In the genomic region with DNA sequence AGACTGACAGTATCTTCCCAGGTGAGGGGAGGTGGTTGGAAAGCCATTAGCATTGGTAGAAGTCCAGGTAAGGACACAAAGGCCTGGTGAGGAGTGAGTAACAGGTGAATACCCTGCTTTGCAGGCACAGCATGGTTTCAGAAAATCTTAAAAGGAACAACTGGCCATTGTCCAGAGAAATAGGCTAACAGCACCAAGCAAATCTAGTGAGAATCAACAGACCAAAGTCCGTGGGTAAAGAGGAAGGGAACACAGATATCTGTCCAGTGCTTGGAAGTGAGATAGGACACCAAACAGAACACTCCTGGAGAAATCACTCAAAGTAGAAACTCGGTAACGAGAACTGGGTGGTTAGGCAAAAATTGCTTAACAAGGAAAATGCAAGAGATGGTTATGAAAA, we compare ENCODE assay signal across 38 cellular contexts.
"Had no signal": no experiment of that assay in that cellular context is flagged by ENCODE, and none has a peak within 500 bp of the region (broad histone marks: within the 10 kb centered on the region; RNA-seq: fewer than 3 reads in every experiment).

No MANE protein-coding gene starts in this region.

- H3K36me3 Mint-ChIP-seq: activated naive CD4-positive, alpha-beta T cell treated with anti-CD3 and anti-CD28 coated beads, Interleukin-2, amount 50 U/mL, for 72 hours; brain had no signal

- H3K36me3 ChIP-seq: adrenal gland, WERI-Rb-1 had no signal

- ATAC-seq: activated CD4-positive, alpha-beta T cell treated with anti-CD3 and anti-CD28 coated beads for 36 hours; activated naive CD4-positive, alpha-beta T cell treated with anti-CD3 and anti-CD28 coated beads, Interleukin-2, amount 50 U/mL, for 72 hours; activated T-cell treated with anti-CD3 and anti-CD28 coated beads, Interleukin-2, amount 50 U/mL, for 4 hours; Right ventricle myocardium inferior; SK-N-SH treated with all-trans-retinoic acid at 6 μM for 48 hours had no signal

- H3K4me3 Mint-ChIP-seq: activated CD4-positive, alpha-beta T cell treated with anti-CD3 and anti-CD28 coated beads for 36 hours; activated CD4-positive, alpha-beta T cell treated with anti-CD3 and anti-CD28 coated beads, Interleukin-2, amount 10 ng/mL, durations not matched to agents 7 days and 5 days; activated naive CD4-positive, alpha-beta T cell treated with anti-CD3 and anti-CD28 coated beads for 36 hours; activated T-cell treated with anti-CD3 and anti-CD28 coated beads, Interleukin-2, amount 50 U/mL, for 4 hours; activated T-helper 1 cell treated with anti-CD3 and anti-CD28 coated beads, Interleukin-12 subunit alpha, Interleukin-12 subunit beta, Interleukin-2, Interleukin-4 antibody, amounts not matched to agents 30 ng/mL and 10 ng/mL and 1 ng/mL, durations not matched to agents 14 hours and 24 hours and 36 hours; brain had no signal

- H3K4me1 Mint-ChIP-seq: activated CD4-positive, alpha-beta T cell treated with anti-CD3 and anti-CD28 coated beads for 36 hours; activated CD4-positive, alpha-beta T cell treated with anti-CD3 and anti-CD28 coated beads, Interleukin-2, amount 10 ng/mL, durations not matched to agents 7 days and 5 days; brain had no signal

- H3K9me3 ChIP-seq: adrenal gland had no signal

- H3K27me3 ChIP-seq: adrenal gland had no signal

- H3K27ac Mint-ChIP-seq: activated CD4-positive, alpha-beta T cell treated with anti-CD3 and anti-CD28 coated beads for 36 hours; activated CD4-positive, alpha-beta T cell treated with anti-CD3 and anti-CD28 coated beads, Interleukin-2, amount 10 ng/mL, durations not matched to agents 7 days and 5 days; activated naive CD4-positive, alpha-beta T cell treated with anti-CD3 and anti-CD28 coated beads for 36 hours; activated naive CD4-positive, alpha-beta T cell treated with anti-CD3 and anti-CD28 coated beads, Interleukin-2, amount 50 U/mL, for 72 hours; activated T-helper 1 cell treated with anti-CD3 and anti-CD28 coated beads, Interleukin-12 subunit alpha, Interleukin-12 subunit beta, Interleukin-2, Interleukin-4 antibody, amounts not matched to agents 30 ng/mL and 10 ng/mL and 1 ng/mL, durations not matched to agents 14 hours and 24 hours and 36 hours; brain had no signal

- H3K9me3 Mint-ChIP-seq: activated CD4-positive, alpha-beta T cell treated with anti-CD3 and anti-CD28 coated beads, Interleukin-2, amount 10 ng/mL, durations not matched to agents 7 days and 5 days; activated naive CD4-positive, alpha-beta T cell treated with anti-CD3 and anti-CD28 coated beads, Interleukin-2, amount 50 U/mL, for 72 hours; activated T-helper 1 cell treated with anti-CD3 and anti-CD28 coated beads, Interleukin-12 subunit alpha, Interleukin-12 subunit beta, Interleukin-2, Interleukin-4 antibody, amounts not matched to agents 30 ng/mL and 10 ng/mL and 1 ng/mL, durations not matched to agents 14 hours and 24 hours and 36 hours; brain had no signal

- H3K4me1 ChIP-seq: adrenal gland had no signal

- H3K4me2 ChIP-seq: PC-9 had no signal

- H2AFZ ChIP-seq: PC-9 had no signal

- DNase-seq: activated CD4-positive, alpha-beta T cell treated with anti-CD3 and anti-CD28 coated beads for 36 hours; activated CD4-positive, alpha-beta T cell treated with anti-CD3 and anti-CD28 coated beads, Interleukin-2, amount 10 ng/mL, durations not matched to agents 7 days and 5 days; activated CD4-positive, alpha-beta T cell treated with anti-CD3 and anti-CD28 coated beads, Interleukin-2, amount 50 U/mL, for 48 hours; activated CD8-positive, alpha-beta memory T cell treated with anti-CD3 and anti-CD28 coated beads, Interleukin-2, amount 50 U/mL, for 4 hours; activated gamma-delta T cell treated with Interleukin-2 at 50 U/mL for 16 hours; activated naive CD4-positive, alpha-beta T cell treated with anti-CD3 and anti-CD28 coated beads for 36 hours; activated T-cell treated with anti-CD3 and anti-CD28 coated beads for 4 hours; activated T-cell treated with anti-CD3 and anti-CD28 coated beads, Interleukin-2, amount 50 U/mL, for 4 hours; adrenal gland; caudate nucleus; cerebellar nuclear complex; KG1; NCI-H1105; NCI-H1417 treated with DMSO at 0.1 percent for 48 hours; NCI-H187 treated with DMSO at 0.1 percent for 48 hours; NCI-H2081; NCI-H2171 treated with DMSO at 0.1 percent for 48 hours; NCI-H2227 treated with DMSO at 0.1 percent for 48 hours; NCI-H446; NCI-H510A treated with DMSO at 0.1 percent for 48 hours; NCI-H526 treated with DMSO at 0.1 percent for 48 hours; NK-92 treated with Interleukin-12 subunit alpha and Interleukin-12 subunit beta, amount 100 ng/mL, for 24 hours; PC-9; SIG-M5; SW 1271; T-helper 1 cell; T-helper 2 cell; T-helper 9 cell; WERI-Rb-1 had no signal

- H3K27me3 Mint-ChIP-seq: activated CD4-positive, alpha-beta T cell treated with anti-CD3 and anti-CD28 coated beads for 36 hours; activated CD4-positive, alpha-beta T cell treated with anti-CD3 and anti-CD28 coated beads, Interleukin-2, amount 10 ng/mL, durations not matched to agents 7 days and 5 days; brain had no signal

- FAIRE-seq: astrocyte, bronchial epithelial cell, RCC 7860 had no signal

- H3K27ac ChIP-seq: adrenal gland, PC-9, RWPE1, WERI-Rb-1 had no signal

- H3K4me3 ChIP-seq: adrenal gland, PC-9 had no signal
